In the genomic region with DNA sequence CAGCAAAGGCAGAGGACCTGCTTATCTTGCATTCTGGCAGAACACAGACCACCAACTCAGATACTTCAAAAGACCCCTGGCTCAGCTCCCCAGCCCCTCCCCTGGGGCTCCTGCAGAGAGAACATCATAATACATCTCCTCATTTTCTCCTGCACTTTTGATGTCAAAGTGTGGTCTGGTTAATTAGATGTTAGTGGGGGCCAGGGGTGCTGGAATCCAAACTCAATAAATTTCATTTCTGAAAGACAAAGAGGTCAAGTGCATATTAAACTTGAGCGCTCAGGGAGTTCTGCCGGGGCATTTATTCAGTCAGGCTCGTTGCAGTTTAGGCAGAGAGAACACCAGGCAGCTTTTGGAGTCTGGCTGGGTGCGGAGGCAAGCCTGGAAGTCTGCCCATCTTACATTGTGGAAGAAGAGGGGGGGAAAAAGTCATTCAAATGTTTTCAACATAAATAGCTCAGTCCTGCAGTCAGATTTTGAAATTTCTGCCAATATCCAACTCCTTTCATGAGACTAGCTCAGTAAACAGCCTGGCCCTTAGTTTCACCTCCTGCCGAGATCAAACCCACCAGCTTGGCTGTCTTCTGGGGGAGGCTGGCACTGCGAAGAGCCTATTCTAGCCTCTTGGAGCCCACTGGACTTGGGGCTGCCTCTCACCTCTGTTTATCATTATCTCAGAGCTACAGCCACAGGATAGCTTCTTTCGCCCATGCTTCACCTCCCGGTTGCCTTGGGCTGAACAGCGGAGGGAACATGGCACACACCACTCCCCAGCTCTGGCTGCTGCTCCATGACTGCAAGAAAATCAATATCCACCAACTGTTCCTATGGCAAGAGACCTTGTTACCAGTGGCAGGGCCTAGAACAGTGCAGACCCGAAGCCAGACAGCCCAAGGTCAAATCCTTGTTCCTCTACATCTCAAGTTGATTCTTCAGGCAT, we compare ENCODE assay signal across 15 cellular contexts.
DNase-seq lines count a peak whose midpoint lies in the region; ATAC-seq and TF ChIP-seq lines count a peak whose summit lies in the region.
"Had no signal": no experiment of that assay in that cellular context is flagged by ENCODE, and none has a peak within 500 bp of the region (broad histone marks: within the 10 kb centered on the region; RNA-seq: fewer than 3 reads in every experiment).

No MANE protein-coding gene starts in this region.

- in situ Hi-C loops in IMR-90 (cut with MboI; ENCODE audit: low sequenced_read_pairs) (no loop called here), gastrocnemius medialis (cut with MboI; ENCODE audit: low sequenced_read_pairs in 4 of 4) (no loop called here)

- no peaks in the 10 kb centered on the region for H3K9me3 ChIP-seq in IMR-90 (ENCODE audit: control insufficient read depth, insufficient read depth, low read length)
- H3K9me3 ChIP-seq in left lung, result no peaks in the 10 kb centered on the region
- no peaks in the 10 kb centered on the region for H3K9me3 ChIP-seq in gastrocnemius medialis
- H3K9me3 ChIP-seq: neutrophil, thyroid gland had no signal

- TF ChIP-seq POLR2A in IMR-90 (IDR thresholded peaks at IDR 0.05; ENCODE audit: low read depth, low read length) (no peak), gastrocnemius medialis (IDR thresholded peaks at IDR 0.05) (no peak)

- CTCF ChIA-PET in IMR-90 (lab: Yijun Ruan, JAX), result no interaction called here

- BruUV-seq in IMR-90 (replicated peaks; lab: Mats Ljungman, UMichigan), result no TSS peak

- H3K14ac ChIP-seq in IMR-90 (replicated peaks; ENCODE audit: low read depth, low read length), result peak overlapping the region; percentile 90

- dilution Hi-C loops in IMR-90 (cut with HindIII; ENCODE audit: low sequenced_read_pairs, unreplicated experiment), result no loop called here

- peaks cover 5% of the 10 kb centered on the region for H3K9me1 ChIP-seq in IMR-90 (ENCODE audit: insufficient read depth, low read length)

- H2AFZ ChIP-seq in IMR-90 (replicated peaks; ENCODE audit: low read length, poor library complexity), result peak overlapping the region; percentile 67

- peaks cover 25% of the 10 kb centered on the region for H3K4me1 Mint-ChIP-seq in chondrocyte (ENCODE audit: low read depth)
- no peaks in the 10 kb centered on the region for H3K4me1 Mint-ChIP-seq in endothelial cell (ENCODE audit: unreplicated experiment)

- 49% methylated on average over 6 of the region's 10 CpGs; no CpG with 5 or more reads in 1 of the 2 experiments for WGBS in IMR-90 (ENCODE audit: extremely low coverage in 2 of 2, insufficient read length in 1 of 2), 2 experiments

- peak overlapping the region; percentile 55 for H3K4me2 ChIP-seq in IMR-90 (ENCODE audit: low read depth, low read length)

- peak overlapping the region; percentile 95 for H2BK120ac ChIP-seq in IMR-90 (ENCODE audit: low read depth, low read length)

- POLR2A ChIA-PET in IMR-90 (lab: Charles Lee; ENCODE audit: unreplicated experiment), result interaction anchor here (0.8 kb wide), 2 partner anchors 24 to 58 kb away, joined by 3 read pairs; no protein-coding TSS in a partner anchor

- H3K23ac ChIP-seq in IMR-90 (ENCODE audit: low read depth, low read length), result peak overlapping the region; percentile 86

- peak overlapping the region; percentile 46 for H4K5ac ChIP-seq in IMR-90 (ENCODE audit: low read depth, low read length)

- no peak for TF ChIP-seq RAD21 in IMR-90 (IDR thresholded peaks at IDR 0.05; ENCODE audit: low read length)

- H3K4me3 Mint-ChIP-seq in chondrocyte (ENCODE audit: unreplicated experiment) (no peak overlapping the region), endothelial cell (ENCODE audit: unreplicated experiment) (no peak overlapping the region)

- H3K4ac ChIP-seq in IMR-90 (ENCODE audit: low read depth, low read length), result peak overlapping the region; percentile 95

- H3K36me3 ChIP-seq in IMR-90 (ENCODE audit: control insufficient read depth, insufficient read depth, low read length) (no peaks in the 10 kb centered on the region), left lung (no peaks in the 10 kb centered on the region), gastrocnemius medialis (no peaks in the 10 kb centered on the region)
- H3K36me3 ChIP-seq: neutrophil, thyroid gland had no signal

- H3K9me3 Mint-ChIP-seq in chondrocyte (ENCODE audit: low read depth), result peaks cover 2% of the 10 kb centered on the region
- no peaks in the 10 kb centered on the region for H3K9me3 Mint-ChIP-seq in endothelial cell (ENCODE audit: unreplicated experiment)

- peaks cover 3% of the 10 kb centered on the region; the same call in 1 of the 2 replicates for H3K27me3 ChIP-seq in IMR-90 (ENCODE audit: control insufficient read depth, insufficient read depth, low read length)
- no peaks in the 10 kb centered on the region for H3K27me3 ChIP-seq in left lung
- no peaks in the 10 kb centered on the region for H3K27me3 ChIP-seq in gastrocnemius medialis
- H3K27me3 ChIP-seq: neutrophil, thyroid gland had no signal

- H4K20me1 ChIP-seq in IMR-90 (ENCODE audit: insufficient read depth, low read length), result no peaks in the 10 kb centered on the region

- H3K4me3 ChIP-seq in IMR-90 (ENCODE audit: insufficient read depth, low read depth, low read length) (no peak overlapping the region), left lung (no peak overlapping the region), gastrocnemius medialis (no peak overlapping the region)
- H3K4me3 ChIP-seq: thyroid gland had no signal

- peak overlapping the region; percentile 36 for H3K9ac ChIP-seq in IMR-90 (ENCODE audit: low read depth, low read length)

- H4K91ac ChIP-seq in IMR-90 (ENCODE audit: insufficient read depth, low read depth, low read length), result peak overlapping the region; percentile 91

- H3K79me1 ChIP-seq in IMR-90 (ENCODE audit: low read depth in 1 of 2, low read length in 2 of 2), result no peaks in the 10 kb centered on the region

- TF ChIP-seq CTCF in IMR-90 (conservative IDR thresholded peaks at IDR 0.05; ENCODE audit: low read depth, low read length), result no peak
- TF ChIP-seq CTCF in chondrocyte (IDR thresholded peaks at IDR 0.05), result no peak
- no peak for TF ChIP-seq CTCF in left lung (IDR thresholded peaks at IDR 0.05)
- TF ChIP-seq CTCF in endothelial cell (IDR thresholded peaks at IDR 0.05; ENCODE audit: unreplicated experiment), result no peak
- no peak for TF ChIP-seq CTCF in gastrocnemius medialis (IDR thresholded peaks at IDR 0.05 in 4 of 5, conservative IDR thresholded peaks at IDR 0.05 in 1 of 5)

- peaks cover 17% of the 10 kb centered on the region for H3K4me1 ChIP-seq in IMR-90 (ENCODE audit: control insufficient read depth, insufficient read depth, low read length)
- no peaks in the 10 kb centered on the region for H3K4me1 ChIP-seq in left lung
- H3K4me1 ChIP-seq in gastrocnemius medialis, result no peaks in the 10 kb centered on the region

- peak overlapping the region; percentile 64 for H3K56ac ChIP-seq in IMR-90 (ENCODE audit: extremely low read depth, insufficient read depth, low read length)

- peak overlapping the region; percentile 71 to 75 for H4K8ac ChIP-seq in IMR-90 (ENCODE audit: low read depth in 2 of 2, low read length in 2 of 2)

- H2AK9ac ChIP-seq in IMR-90 (replicated peaks; ENCODE audit: low read depth, low read length, poor library complexity), result peak overlapping the region; percentile 43

- peak overlapping the region; percentile 74 for H3K18ac ChIP-seq in IMR-90 (ENCODE audit: low read depth, low read length)

- ATAC-seq in IMR-90 (ENCODE audit: low read depth) (peak; percentile 57), left lung (peak; percentile 62), gastrocnemius medialis (no peak), HG02642 (IDR thresholded peaks at IDR 0.05; ENCODE audit: poor library complexity, unreplicated experiment) (no peak)

- intact Hi-C loops in IMR-90 (cut with micrococcal nuclease), result no loop called here
- intact Hi-C loops in left lung (cut with DNase I), result no loop called here
- intact Hi-C loops in gastrocnemius medialis (cut with DNase I; ENCODE audit: low total_unique reads), result no loop called here

- no peaks in the 10 kb centered on the region for H3K27me3 Mint-ChIP-seq in chondrocyte (ENCODE audit: low read depth)
- H3K27me3 Mint-ChIP-seq in endothelial cell (ENCODE audit: unreplicated experiment), result no peaks in the 10 kb centered on the region

- peak overlapping the region; percentile 93 for H2AK5ac ChIP-seq in IMR-90 (ENCODE audit: low read depth, low read length)

- H3K27ac ChIP-seq in IMR-90 (ENCODE audit: insufficient read depth, low read length), result peak overlapping the region; percentile 99
- H3K27ac ChIP-seq in left lung, result peak overlapping the region in 1 of 2 donors; percentile 45
- H3K27ac ChIP-seq in temporal lobe (ENCODE audit: low read depth, low read length), result peak overlapping the region; percentile 36
- H3K27ac ChIP-seq in gastrocnemius medialis, result no peak overlapping the region
- H3K27ac ChIP-seq: neutrophil, thyroid gland had no signal

- peak; percentile 74 for DNase-seq in IMR-90
- DNase-seq in chondrocyte (ENCODE audit: low spot score), result no peak
- peak in 1 of 2 donors; percentile 49 for DNase-seq in left lung
- DNase-seq in endothelial cell (ENCODE audit: low spot score), result no peak
- DNase-seq in A172 (ENCODE audit: low spot score), result no peak
- no peak for DNase-seq in gastrocnemius medialis
- DNase-seq: effector CD8-positive, alpha-beta T cell; Kasumi-1; NCI-H524 treated with DMSO at 0.1 percent for 48 hours; SIG-M5; stimulated activated CD4-positive, alpha-beta T cell treated with anti-CD3 and anti-CD28 coated beads, Interleukin-4, amount 100 ng/mL, for 24 hours; thyroid gland had no signal

- H2BK20ac ChIP-seq in IMR-90 (ENCODE audit: low read depth, low read length), result peak overlapping the region; percentile 97

- H2BK15ac ChIP-seq in IMR-90 (ENCODE audit: low read depth, low read length), result peak overlapping the region; percentile 93; the same call in 2 of the 3 replicates

- H3K36me3 Mint-ChIP-seq in chondrocyte (ENCODE audit: low read depth) (no peaks in the 10 kb centered on the region), endothelial cell (ENCODE audit: low read depth, unreplicated experiment) (no peaks in the 10 kb centered on the region)

- H2BK5ac ChIP-seq in IMR-90 (ENCODE audit: low read depth, low read length, poor library complexity, severe bottlenecking), result peak overlapping the region; percentile 69

- H3K27ac Mint-ChIP-seq in chondrocyte (ENCODE audit: unreplicated experiment) (peak overlapping the region; percentile 34), endothelial cell (ENCODE audit: unreplicated experiment) (no peak overlapping the region)

TF ChIP-seq in IMR-90, 13 proteins besides CTCF, POLR2A, EP300 and RAD21 (continues in another document):
- no peak for TF ChIP-seq FOS (IDR thresholded peaks at IDR 0.05; ENCODE audit: low read depth, low read length)
- TF ChIP-seq USF2 (IDR thresholded peaks at IDR 0.05; ENCODE audit: low read depth, low read length), result no peak

Comparison
In these comparisons a context has a peak if more than half of its experiments do, and no peak if none do; other contexts are left out.
1. ATAC-seq: peak in IMR-90 (single experiment) and left lung (single experiment); none in gastrocnemius medialis (0 of 2) and HG02642 (single experiment).
2. H3K27ac ChIP-seq: peak in IMR-90 (single experiment) and temporal lobe (single experiment); none in gastrocnemius medialis (0 of 4).